Comparison of ENCODE assay signal across 23 cellular contexts in genomic region chr1:7358346-7358745, GRCh38.
"Had no signal": no experiment of that assay in that cellular context is flagged by ENCODE, and none has a peak within 500 bp of the region (broad histone marks: within the 10 kb centered on the region; RNA-seq: fewer than 3 reads in every experiment).

No MANE protein-coding gene starts in this region.

- ATAC-seq: activated CD8-positive, alpha-beta T cell treated with anti-CD3 and anti-CD28 coated beads for 36 hours; activated naive CD8-positive, alpha-beta T cell treated with anti-CD3 and anti-CD28 coated beads, Interleukin-2, amount 50 U/mL, for 24 hours; WTC11 had no signal

- H3K4me3 ChIP-seq: ascending aorta, breast epithelium, cardiac muscle cell, colonic mucosa, esophagus squamous epithelium had no signal

- H3K27me3 ChIP-seq: ascending aorta, breast epithelium, cardiac muscle cell, colonic mucosa had no signal

- DNase-seq: activated CD4-positive, alpha-beta T cell treated with anti-CD3 and anti-CD28 coated beads for 48 hours; activated CD4-positive, alpha-beta T cell treated with anti-CD3 and anti-CD28 coated beads, Interleukin-2, amount 50 U/mL, for 1 hour; activated CD4-positive, alpha-beta T cell treated with anti-CD3 and anti-CD28 coated beads, Interleukin-2, amount 50 U/mL, for 48 hours; activated CD8-positive, alpha-beta memory T cell treated with anti-CD3 and anti-CD28 coated beads for 24 hours; activated CD8-positive, alpha-beta T cell treated with anti-CD3 and anti-CD28 coated beads for 36 hours; activated effector memory CD4-positive, alpha-beta T cell treated with anti-CD3 and anti-CD28 coated beads, Interleukin-2, amount 50 U/mL, for 16 hours; activated naive CD4-positive, alpha-beta T cell treated with anti-CD3 and anti-CD28 coated beads for 36 hours; activated naive CD8-positive, alpha-beta T cell treated with anti-CD3 and anti-CD28 coated beads for 36 hours; activated naive CD8-positive, alpha-beta T cell treated with anti-CD3 and anti-CD28 coated beads, Interleukin-2, amount 50 U/mL, for 24 hours; activated T-cell treated with anti-CD3 and anti-CD28 coated beads, Interleukin-2, amount 50 U/mL, for 1 hour; activated T-cell treated with anti-CD3 and anti-CD28 coated beads, Interleukin-2, amount 50 U/mL, for 48 hours; central memory CD4-positive, alpha-beta T cell; cerebellar nuclear complex; colonic mucosa; effector CD8-positive, alpha-beta T cell; esophagus squamous epithelium; head of caudate nucleus; T-helper 2 cell had no signal

- H3K36me3 ChIP-seq: ascending aorta, breast epithelium, cardiac muscle cell, colonic mucosa, esophagus squamous epithelium had no signal

- H3K4me1 ChIP-seq: ascending aorta, breast epithelium, colonic mucosa, esophagus squamous epithelium had no signal

- H3K27ac ChIP-seq: ascending aorta, breast epithelium, cardiac muscle cell, colonic mucosa, epithelial cell of prostate, esophagus squamous epithelium had no signal

- H3K9me3 ChIP-seq: ascending aorta, breast epithelium, colonic mucosa, esophagus squamous epithelium had no signal
